18 cellular contexts compared by ENCODE assay signal in genomic region chr2:7020468-7020867, GRCh38.
"Had no signal": no experiment of that assay in that cellular context is flagged by ENCODE, and none has a peak within 500 bp of the region (broad histone marks: within the 10 kb centered on the region; RNA-seq: fewer than 3 reads in every experiment).

No MANE protein-coding gene starts in this region.

- H3K4me1 Mint-ChIP-seq: activated CD8-positive, alpha-beta memory T cell treated with anti-CD3 and anti-CD28 coated beads, Interleukin-2, amount 10 ng/mL, durations not matched to agents 7 days and 5 days; activated naive CD8-positive, alpha-beta T cell treated with anti-CD3 and anti-CD28 coated beads, Interleukin-2, amount 50 U/mL, for 24 hours had no signal

- H3K9me3 Mint-ChIP-seq: activated naive CD8-positive, alpha-beta T cell treated with anti-CD3 and anti-CD28 coated beads, Interleukin-2, amount 50 U/mL, for 24 hours; activated T-cell treated with anti-CD3 and anti-CD28 coated beads, Interleukin-2, amount 50 U/mL, for 4 hours; naive thymus-derived CD8-positive, alpha-beta T cell had no signal

- DNase-seq: activated CD4-positive, alpha-beta T cell treated with anti-CD3 and anti-CD28 coated beads for 1 hour; activated CD4-positive, alpha-beta T cell treated with anti-CD3 and anti-CD28 coated beads, Interleukin-2, amount 50 U/mL, for 48 hours; activated CD8-positive, alpha-beta memory T cell treated with anti-CD3 and anti-CD28 coated beads, Interleukin-2, amount 10 ng/mL, durations not matched to agents 7 days and 5 days; activated gamma-delta T cell; activated naive CD8-positive, alpha-beta T cell treated with anti-CD3 and anti-CD28 coated beads, Interleukin-2, amount 50 U/mL, for 24 hours; activated T-cell treated with anti-CD3 and anti-CD28 coated beads, Interleukin-2, amount 50 U/mL, for 4 hours; colonic mucosa; effector CD8-positive, alpha-beta T cell; heart right ventricle; left lung; mucosa of descending colon; naive thymus-derived CD8-positive, alpha-beta T cell; occipital lobe; spleen; stimulated activated CD4-positive, alpha-beta T cell treated with anti-CD3 and anti-CD28 coated beads, Interleukin-2, amount 100 ng/mL, for 24 hours; stimulated activated naive CD4-positive, alpha-beta T cell treated with Interleukin-2 at 50 U/mL for 16 hours; T1000 had no signal

- H3K4me3 Mint-ChIP-seq: activated CD8-positive, alpha-beta memory T cell treated with anti-CD3 and anti-CD28 coated beads, Interleukin-2, amount 10 ng/mL, durations not matched to agents 7 days and 5 days; activated naive CD8-positive, alpha-beta T cell treated with anti-CD3 and anti-CD28 coated beads, Interleukin-2, amount 50 U/mL, for 24 hours; activated T-cell treated with anti-CD3 and anti-CD28 coated beads, Interleukin-2, amount 50 U/mL, for 4 hours; naive thymus-derived CD8-positive, alpha-beta T cell had no signal

- H3K27me3 Mint-ChIP-seq: activated CD8-positive, alpha-beta memory T cell treated with anti-CD3 and anti-CD28 coated beads, Interleukin-2, amount 10 ng/mL, durations not matched to agents 7 days and 5 days; activated naive CD8-positive, alpha-beta T cell treated with anti-CD3 and anti-CD28 coated beads, Interleukin-2, amount 50 U/mL, for 24 hours; naive thymus-derived CD8-positive, alpha-beta T cell had no signal

- H3K27ac Mint-ChIP-seq: activated CD8-positive, alpha-beta memory T cell treated with anti-CD3 and anti-CD28 coated beads, Interleukin-2, amount 10 ng/mL, durations not matched to agents 7 days and 5 days; activated naive CD8-positive, alpha-beta T cell treated with anti-CD3 and anti-CD28 coated beads, Interleukin-2, amount 50 U/mL, for 24 hours had no signal

- ATAC-seq: activated CD8-positive, alpha-beta memory T cell treated with anti-CD3 and anti-CD28 coated beads, Interleukin-2, amount 10 ng/mL, durations not matched to agents 7 days and 5 days; activated naive CD8-positive, alpha-beta T cell treated with anti-CD3 and anti-CD28 coated beads, Interleukin-2, amount 50 U/mL, for 24 hours; activated T-cell treated with anti-CD3 and anti-CD28 coated beads, Interleukin-2, amount 50 U/mL, for 4 hours; heart right ventricle; left lung; mucosa of descending colon; naive thymus-derived CD8-positive, alpha-beta T cell; sciatic nerve had no signal
